In genomic region chr10:6348091-6348862, GRCh38 we compare ENCODE assay signal across 8 cellular contexts.
DNase-seq lines count a peak whose midpoint lies in the region; ATAC-seq and TF ChIP-seq lines count a peak whose summit lies in the region.

No MANE protein-coding gene starts in this region.

- no peak overlapping the region for H3K4me3 Mint-ChIP-seq in osteocyte (ENCODE audit: unreplicated experiment)

- in situ Hi-C loops in transverse colon (cut with MboI; ENCODE audit: low pct_ligation_motif_present in 1 of 4, low pct_unique_long_range_greater_than_20kb in 1 of 4, low sequenced_read_pairs in 3 of 4), result no loop called here

- H3K9me3 ChIP-seq in BE2C, result no peaks in the 10 kb centered on the region
- no peaks in the 10 kb centered on the region for H3K9me3 ChIP-seq in colonic mucosa
- H3K9me3 ChIP-seq in transverse colon, result no peaks in the 10 kb centered on the region

- no peaks in the 10 kb centered on the region for H3K27me3 ChIP-seq in BE2C
- H3K27me3 ChIP-seq in colonic mucosa, result no peaks in the 10 kb centered on the region
- no peaks in the 10 kb centered on the region for H3K27me3 ChIP-seq in transverse colon

- H3K9ac ChIP-seq in colonic mucosa (ENCODE audit: low read depth in 2 of 2, low read length in 2 of 2), result no peak overlapping the region

- peaks cover 5% of the 10 kb centered on the region for H3K27me3 Mint-ChIP-seq in osteocyte (ENCODE audit: unreplicated experiment)

- DNase-seq in BE2C (peak; percentile 24), colonic mucosa (peak; percentile 26), osteocyte (ENCODE audit: extremely low spot score, unreplicated experiment) (peak; percentile 49), transverse colon (peak; percentile 56), SHP77 (lab: John Stamatoyannopoulos, UW) (no peak)
- peak; percentile 71 for DNase-seq in activated CD4-positive, alpha-beta T cell treated with anti-CD3 and anti-CD28 coated beads for 1 hour

- H3K4me3 ChIP-seq in BE2C (ENCODE audit: low read depth, low read length), result peak overlapping the region; percentile 18
- H3K4me3 ChIP-seq in colonic mucosa, result no peak overlapping the region
- H3K4me3 ChIP-seq in transverse colon, result no peak overlapping the region

- no peaks in the 10 kb centered on the region for H3K9me3 Mint-ChIP-seq in osteocyte (ENCODE audit: unreplicated experiment)

- 51 to 69% methylated on average over 15 to 16 of the region's 16 CpGs for WGBS in transverse colon (ENCODE audit: low coverage in 1 of 2), 2 donors

- H3K27ac Mint-ChIP-seq in osteocyte (ENCODE audit: unreplicated experiment), result peak overlapping the region; percentile 28

- H3K4me1 Mint-ChIP-seq in osteocyte (ENCODE audit: unreplicated experiment), result peaks cover 18% of the 10 kb centered on the region

- no peak for TF ChIP-seq POLR2A in transverse colon (IDR thresholded peaks at IDR 0.05)

- H3K36me3 ChIP-seq in BE2C (no peaks in the 10 kb centered on the region), colonic mucosa (no peaks in the 10 kb centered on the region), transverse colon (no peaks in the 10 kb centered on the region)

- no peaks in the 10 kb centered on the region for H3K36me3 Mint-ChIP-seq in osteocyte (ENCODE audit: unreplicated experiment)

- TF ChIP-seq EP300 in transverse colon (IDR thresholded peaks at IDR 0.05; ENCODE audit: low read depth), result no peak

- H3K27ac ChIP-seq in colonic mucosa (no peak overlapping the region), transverse colon (peak overlapping the region in 3 of 4 donors; percentile 17 to 49 (median 45))

- H3K4me1 ChIP-seq in BE2C (peaks cover 14% of the 10 kb centered on the region; the same call in 1 of the 2 replicates), colonic mucosa (no peaks in the 10 kb centered on the region), transverse colon (peaks cover 0 to 9% (median 0%) of the 10 kb centered on the region in 4 donors)

- intact Hi-C loops in colonic mucosa (cut with DNase I) (no loop called here), transverse colon (cut with DNase I; ENCODE audit: low total_unique reads) (no loop called here)

- TF ChIP-seq CTCF in BE2C (IDR thresholded peaks at IDR 0.05; ENCODE audit: low read depth, low read length) (no peak), colonic mucosa (IDR thresholded peaks at IDR 0.05) (no peak), osteocyte (IDR thresholded peaks at IDR 0.05) (no peak), transverse colon (IDR thresholded peaks at IDR 0.05) (no peak)

- peak; percentile 90 for ATAC-seq in GM19467 (IDR thresholded peaks at IDR 0.05; ENCODE audit: unreplicated experiment)
- peak; percentile 71 for ATAC-seq in HG03575 (IDR thresholded peaks at IDR 0.05; ENCODE audit: extremely low read depth, insufficient number of reproducible peaks, low FRiP score, unreplicated experiment)

Comparison
In these comparisons a context has a peak if more than half of its experiments do, and no peak if none do; other contexts are left out.
1. DNase-seq: peak in BE2C (single experiment), activated CD4-positive, alpha-beta T cell treated with anti-CD3 and anti-CD28 coated beads for 1 hour (single experiment), colonic mucosa (single experiment), osteocyte (single experiment) and transverse colon (single experiment); none in SHP77 (0 of 2).